1 cellular context compared by ENCODE assay signal in the genomic region with DNA sequence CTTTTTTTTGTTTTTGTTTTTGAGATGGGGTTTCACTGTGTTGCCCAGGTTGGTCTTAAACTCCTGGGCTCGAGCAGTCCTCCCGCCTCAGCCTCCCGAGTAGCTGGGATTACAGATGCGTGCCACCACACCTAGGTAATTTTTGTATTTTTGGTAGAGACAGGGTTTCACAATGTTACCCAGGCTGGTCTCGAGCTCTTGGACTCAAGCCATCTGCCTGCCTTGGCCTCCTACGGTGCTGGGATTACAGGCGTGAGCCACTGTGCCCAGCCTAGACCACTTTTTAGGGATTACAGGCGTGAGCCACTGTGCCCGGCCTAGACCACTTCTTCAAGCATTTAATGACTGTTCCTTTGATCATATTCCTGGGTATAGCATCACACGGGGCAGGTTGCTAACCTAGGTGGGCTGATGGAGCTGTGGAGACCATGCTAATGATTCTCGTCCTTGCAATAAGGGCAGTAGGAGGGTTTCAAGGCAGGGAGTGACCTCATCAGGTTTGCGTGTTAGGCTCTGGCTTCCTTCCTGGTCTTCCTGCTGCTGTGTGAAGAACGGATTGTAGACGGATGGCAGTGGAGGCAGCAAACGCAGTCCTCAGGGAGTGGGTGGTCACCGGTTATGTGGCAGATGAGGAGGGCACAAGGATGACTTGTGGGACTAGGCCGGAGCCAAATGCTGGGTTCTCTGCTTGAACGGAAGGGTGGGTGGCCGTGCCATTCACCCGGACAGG.
TF ChIP-seq lines count a peak whose summit lies in the region.

No MANE protein-coding gene starts in this region.

TF ChIP-seq in HepG2, 621 proteins besides CTCF, POLR2A, EP300 and RAD21:
- TF ChIP-seq, protein P1, sequence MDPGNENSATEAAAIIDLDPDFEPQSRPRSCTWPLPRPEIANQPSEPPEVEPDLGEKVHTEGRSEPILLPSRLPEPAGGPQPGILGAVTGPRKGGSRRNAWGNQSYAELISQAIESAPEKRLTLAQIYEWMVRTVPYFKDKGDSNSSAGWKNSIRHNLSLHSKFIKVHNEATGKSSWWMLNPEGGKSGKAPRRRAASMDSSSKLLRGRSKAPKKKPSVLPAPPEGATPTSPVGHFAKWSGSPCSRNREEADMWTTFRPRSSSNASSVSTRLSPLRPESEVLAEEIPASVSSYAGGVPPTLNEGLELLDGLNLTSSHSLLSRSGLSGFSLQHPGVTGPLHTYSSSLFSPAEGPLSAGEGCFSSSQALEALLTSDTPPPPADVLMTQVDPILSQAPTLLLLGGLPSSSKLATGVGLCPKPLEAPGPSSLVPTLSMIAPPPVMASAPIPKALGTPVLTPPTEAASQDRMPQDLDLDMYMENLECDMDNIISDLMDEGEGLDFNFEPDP (CRISPR knock-in tag; conservative IDR thresholded peaks at IDR 0.05) = no peak
- TF ChIP-seq KDM6A (CRISPR knock-in tag; IDR thresholded peaks at IDR 0.05; ENCODE audit: low read depth) (no peak), ZNF891 (CRISPR knock-in tag; IDR thresholded peaks at IDR 0.05) (no peak), ZSCAN25 (CRISPR knock-in tag; IDR thresholded peaks at IDR 0.05) (no peak)
